In genomic region chr6:169752074-169752623, GRCh38 we compare ENCODE assay signal across 8 cellular contexts. TPM values are rescaled to one million over a fixed set of nuclear protein-coding genes. Genes with fewer than 3 reads are reported as not detected.
DNase-seq lines count a peak whose midpoint lies in the region; ATAC-seq and TF ChIP-seq lines count a peak whose summit lies in the region.

No MANE protein-coding gene starts in this region.

- TF ChIP-seq POLR2A in thyroid gland (IDR thresholded peaks at IDR 0.05), result no peak

- H3K9ac ChIP-seq in HUES6 (ENCODE audit: low read length) (peak overlapping the region; percentile 99), liver (ENCODE audit: low read depth in 1 of 2, low read length in 2 of 2) (peak overlapping the region; percentile 2 to 92)

- no peak for TF ChIP-seq CTCF in Caco-2 (IDR thresholded peaks at IDR 0.05; ENCODE audit: insufficient read depth in 1 of 2, low read depth in 1 of 2, low read length in 1 of 2, severe bottlenecking in 1 of 2, unreplicated experiment in 1 of 2)
- no peak for TF ChIP-seq CTCF in astrocyte of the cerebellum (IDR thresholded peaks at IDR 0.05; ENCODE audit: low read depth, low read length, missing control alignments)
- no peak for TF ChIP-seq CTCF in liver (IDR thresholded peaks at IDR 0.05; ENCODE audit: low read depth, low read length, missing input control)
- no peak for TF ChIP-seq CTCF in thyroid gland (IDR thresholded peaks at IDR 0.05)
- no peak for TF ChIP-seq CTCF in GM13976 (IDR thresholded peaks at IDR 0.05; ENCODE audit: borderline replicate concordance, control extremely low read depth, extremely low read depth, insufficient read depth, missing control alignments)

- H3K9me3 Mint-ChIP-seq in Caco-2 (ENCODE audit: unreplicated experiment), result no peaks in the 10 kb centered on the region

- H3K27me3 ChIP-seq in Caco-2 (replicated peaks; ENCODE audit: control insufficient read depth, insufficient read depth, low read length), result no peaks in the 10 kb centered on the region
- H3K27me3 ChIP-seq in HUES6 (ENCODE audit: control insufficient read depth, insufficient read depth, low read length), result no peaks in the 10 kb centered on the region
- no peaks in the 10 kb centered on the region for H3K27me3 ChIP-seq in liver (ENCODE audit: control insufficient read depth in 4 of 4, insufficient read depth in 4 of 4, low read length in 3 of 4)
- no peaks in the 10 kb centered on the region for H3K27me3 ChIP-seq in thyroid gland

- DNase-seq in Caco-2 (peak in 1 of 2 experiments; percentile 13), astrocyte of the cerebellum (ENCODE audit: low read depth) (no peak), thyroid gland (no peak), GM13976 (ENCODE audit: low spot score) (no peak)

- CTCF ChIA-PET in Caco-2 (lab: Charles Lee), result no interaction called here

- H3K27ac ChIP-seq in HUES6 (ENCODE audit: low read depth, low read length) (peak overlapping the region; percentile 97), liver (ENCODE audit: low read depth in 1 of 2, low read length in 2 of 2) (peak overlapping the region; percentile 93 to 94), thyroid gland (peak overlapping the region; percentile 86 to 95 (median 90))

- in situ Hi-C loops in astrocyte of the cerebellum (cut with HindIII; ENCODE audit: low sequenced_read_pairs), result no loop called here
- in situ Hi-C loops in GM13976 (cut with MboI; ENCODE audit: low sequenced_read_pairs, unreplicated experiment), result no loop called here

- peaks cover 9% of the 10 kb centered on the region for H3K36me3 Mint-ChIP-seq in Caco-2 (ENCODE audit: insufficient read depth, unreplicated experiment)

- no peak for TF ChIP-seq RAD21 in liver (IDR thresholded peaks at IDR 0.05)

- H3K4me3 Mint-ChIP-seq in Caco-2 (ENCODE audit: unreplicated experiment), result peak overlapping the region; percentile 99

- ATAC-seq in GM18873 (IDR thresholded peaks at IDR 0.05; ENCODE audit: low FRiP score, unreplicated experiment) (no peak), HG03025 (IDR thresholded peaks at IDR 0.05; ENCODE audit: low FRiP score, unreplicated experiment) (no peak)

- BruUV-seq in Caco-2 (replicated peaks; lab: Mats Ljungman, UMichigan), result no TSS peak

- H3K36me3 ChIP-seq in Caco-2 (ENCODE audit: control insufficient read depth, insufficient read depth, low read length), result no peaks in the 10 kb centered on the region
- H3K36me3 ChIP-seq in HUES6 (ENCODE audit: control insufficient read depth, insufficient read depth, low read length), result peaks cover 5% of the 10 kb centered on the region
- peaks cover 0 to 5% (median 3%) of the 10 kb centered on the region in 4 donors for H3K36me3 ChIP-seq in liver (ENCODE audit: control insufficient read depth in 4 of 4, insufficient read depth in 3 of 4, low read depth in 1 of 4, low read length in 3 of 4)
- peaks cover 1 to 2% of the 10 kb centered on the region in 2 donors for H3K36me3 ChIP-seq in thyroid gland

- 6% methylated on average over 19 of the region's 19 CpGs for WGBS in liver
- 10% methylated on average over 13 to 14 of the region's 19 CpGs for WGBS in thyroid gland, 2 donors

- H3K27ac Mint-ChIP-seq in Caco-2 (ENCODE audit: unreplicated experiment), result peak overlapping the region; percentile 100

- H3K9me3 ChIP-seq in Caco-2 (no peaks in the 10 kb centered on the region), HUES6 (ENCODE audit: control insufficient read depth, insufficient read depth, low read depth, low read length) (no peaks in the 10 kb centered on the region), liver (ENCODE audit: control insufficient read depth in 4 of 4, low read length in 3 of 4) (no peaks in the 10 kb centered on the region), thyroid gland (no peaks in the 10 kb centered on the region)

- H3K27me3 Mint-ChIP-seq in Caco-2 (ENCODE audit: insufficient read depth, unreplicated experiment), result no peaks in the 10 kb centered on the region

- H3K4me1 ChIP-seq in Caco-2 (peaks cover 12% of the 10 kb centered on the region), HUES6 (ENCODE audit: control insufficient read depth, insufficient read depth, low read length) (peaks cover 20% of the 10 kb centered on the region), liver (ENCODE audit: control insufficient read depth in 4 of 4, insufficient read depth in 4 of 4, low read length in 3 of 4) (peaks cover 0 to 22% (median 11%) of the 10 kb centered on the region in 4 donors), thyroid gland (peaks cover 7 to 12% of the 10 kb centered on the region in 2 donors)

- peaks cover 12% of the 10 kb centered on the region for H3K4me1 Mint-ChIP-seq in Caco-2 (ENCODE audit: low read depth, unreplicated experiment)

- peak overlapping the region; percentile 73 for H3K4me3 ChIP-seq in Caco-2 (ENCODE audit: low read depth, low read length)
- H3K4me3 ChIP-seq in HUES6 (ENCODE audit: low read depth, low read length), result peak overlapping the region; percentile 92
- H3K4me3 ChIP-seq in astrocyte of the cerebellum (ENCODE audit: low read depth, low read length), result peak overlapping the region; percentile 81
- peak overlapping the region; percentile 55 to 94 (median 89) for H3K4me3 ChIP-seq in liver (ENCODE audit: low read depth in 1 of 3, low read length in 3 of 3)
- peak overlapping the region; percentile 62 to 96 (median 81) for H3K4me3 ChIP-seq in thyroid gland (replicated peaks in 1 of 3)

- POLR2A ChIA-PET in Caco-2 (lab: Charles Lee), result interaction anchor here (0.8 to 1.9 kb wide), 8 partner anchors 27 to 802 kb away, joined by 3 to 14 read pairs (median 4); partner anchors contain the start of genes C6orf120, TBP and WDR27

- intact Hi-C loops in Caco-2 (cut with micrococcal nuclease; ENCODE audit: unreplicated experiment) (no loop called here), thyroid gland (cut with DNase I) (loop anchor here (5.0 to 10.0 kb wide), 2 partner anchors 47 to 805 kb away; partner anchors contain the start of genes C6orf120 and WDR27)

TF ChIP-seq in liver, 16 proteins besides CTCF, POLR2A, EP300 and RAD21:
- TF ChIP-seq TAF1 (conservative IDR thresholded peaks at IDR 0.05), result no peak
- TF ChIP-seq HNF4G (IDR thresholded peaks at IDR 0.05), result no peak
- no peak for TF ChIP-seq HNF4A (conservative IDR thresholded peaks at IDR 0.05)
- no peak for TF ChIP-seq ATF3 (IDR thresholded peaks at IDR 0.05)
- TF ChIP-seq MAX (IDR thresholded peaks at IDR 0.05), result no peak

RNA-seq across cellular contexts. Expression of gene ERMARD, which starts 0.7 kb away (rescaled TPM):
- total RNA-seq in Caco-2 (2022) (17.0 and 25.3 TPM in 2 replicates), liver (10 to 100 TPM; 11.9 to 20.7 TPM), thyroid gland (10 to 100 TPM; 29.4 to 49.8 (median 32.0) TPM)
- polyA plus RNA-seq in liver, result 10 to 100 TPM; 10.1 to 16.1 TPM

RNA-seq across cellular contexts. Expression of gene DYNLT2, which starts 0.8 kb away (rescaled TPM):
- 2.4 and 2.6 TPM in 2 replicates for total RNA-seq in Caco-2 (2022)
- total RNA-seq in liver, result 1 to 10 TPM in 1 of 2 donors, under 1 TPM in 1; 0.89 to 1.5 TPM
- 1 to 10 TPM in 1 of 2 donors, under 1 TPM in 1; 0.37 to 2.3 TPM for polyA plus RNA-seq in liver
- 1 to 10 TPM in 3 of 4 donors, under 1 TPM in 1; 0.50 to 5.5 (median 2.5) TPM for total RNA-seq in thyroid gland

RNA-seq across cellular contexts. Expression of gene PHF10, which starts 27.8 kb away (rescaled TPM):
- 66.2 and 75.7 TPM in 2 replicates for total RNA-seq in Caco-2 (2022)
- 10 to 100 TPM; 22.6 to 25.7 TPM for total RNA-seq in liver
- 10 to 100 TPM; 10.2 to 14.7 TPM for polyA plus RNA-seq in liver
- 10 to 100 TPM; 39.4 to 74.3 (median 60.0) TPM for total RNA-seq in thyroid gland

RNA-seq across cellular contexts. Expression of gene C6orf120, which starts 50.2 kb away (rescaled TPM):
- 24.9 and 26.4 TPM in 2 replicates for total RNA-seq in Caco-2 (2022)
- total RNA-seq in liver, result 10 to 100 TPM; 23.6 to 29.7 TPM
- polyA plus RNA-seq in liver, result 10 to 100 TPM; 10.5 to 15.2 TPM
- total RNA-seq in thyroid gland, result 10 to 100 TPM; 19.8 to 32.1 (median 29.3) TPM

RNA-seq across cellular contexts. Expression of gene WDR27, which starts 50.3 kb away (rescaled TPM):
- total RNA-seq in Caco-2 (2022) (62.9 and 70.1 TPM in 2 replicates), liver (10 to 100 TPM in 1 of 2 donors, 1 to 10 TPM in 1; 7.1 to 20.1 TPM), thyroid gland (10 to 100 TPM; 48.9 to 74.6 (median 51.8) TPM)
- polyA plus RNA-seq in liver, result 1 to 10 TPM; 3.7 to 8.3 TPM
